Comparison of ENCODE assay signal across 7 cellular contexts in genomic region chr19:3125900-3126524, GRCh38. TPM values are rescaled to one million over a fixed set of nuclear protein-coding genes. Genes with fewer than 3 reads are reported as not detected.
A peak's percentile ranks its signal among the peaks of the same experiment; 100 is the strongest.
DNase-seq lines count a peak whose midpoint lies in the region; ATAC-seq, FAIRE-seq and TF ChIP-seq lines count a peak whose summit lies in the region.

No MANE protein-coding gene starts in this region.

- no peaks in the 10 kb centered on the region for H3K27me3 Mint-ChIP-seq in activated CD8-positive, alpha-beta memory T cell treated with anti-CD3 and anti-CD28 coated beads, Interleukin-2, amount 10 ng/mL, durations not matched to agents 7 days and 5 days

- in situ Hi-C loops in GM13977 (cut with MboI; ENCODE audit: low pct_unique_long_range_greater_than_20kb, low sequenced_read_pairs, unreplicated experiment), result loop anchor here (5.0 kb wide), 1 partner anchor 36 kb away; no protein-coding TSS in a partner anchor

- no peak overlapping the region for H3K4me3 Mint-ChIP-seq in activated CD8-positive, alpha-beta memory T cell treated with anti-CD3 and anti-CD28 coated beads, Interleukin-2, amount 10 ng/mL, durations not matched to agents 7 days and 5 days

- CTCF ChIA-PET in activated CD8-positive, alpha-beta memory T cell treated with anti-CD3 and anti-CD28 coated beads, Interleukin-2, amount 10 ng/mL, durations not matched to agents 7 days and 5 days (lab: Charles Lee), result interaction anchor here (0.6 to 7.8 kb wide), 21 partner anchors 12 to 175 kb away, joined by 3 to 51 read pairs (median 4); no protein-coding TSS in a partner anchor

- FAIRE-seq in urothelium cell line (lab: Jason Lieb, UNC), result no peak

- peak; percentile 93 for ATAC-seq in activated CD8-positive, alpha-beta memory T cell treated with anti-CD3 and anti-CD28 coated beads, Interleukin-2, amount 10 ng/mL, durations not matched to agents 7 days and 5 days
- ATAC-seq in esophagus mucosa (peak; percentile 71), omental fat pad (ENCODE audit: low FRiP score) (peak; percentile 42), GM21825 (IDR thresholded peaks at IDR 0.05; ENCODE audit: unreplicated experiment) (no peak)

- DNase-seq in GM13977 (ENCODE audit: low spot score), result peak; percentile 86
- peak; percentile 60 for DNase-seq in NCI-H2196 treated with DMSO at 0.1 percent for 48 hours (lab: John Stamatoyannopoulos, UW; ENCODE audit: unreplicated experiment)
- DNase-seq in activated CD8-positive, alpha-beta memory T cell treated with anti-CD3 and anti-CD28 coated beads, Interleukin-2, amount 10 ng/mL, durations not matched to agents 7 days and 5 days, result peak; percentile 69
- DNase-seq in omental fat pad (ENCODE audit: low spot score), result peak; percentile 58
- DNase-seq in urothelium cell line (ENCODE audit: low spot score), result peak; percentile 52

- H3K4me1 Mint-ChIP-seq in activated CD8-positive, alpha-beta memory T cell treated with anti-CD3 and anti-CD28 coated beads, Interleukin-2, amount 10 ng/mL, durations not matched to agents 7 days and 5 days, result peaks cover 16% of the 10 kb centered on the region

- no peak overlapping the region for H3K27ac Mint-ChIP-seq in activated CD8-positive, alpha-beta memory T cell treated with anti-CD3 and anti-CD28 coated beads, Interleukin-2, amount 10 ng/mL, durations not matched to agents 7 days and 5 days

- TF ChIP-seq CTCF in GM13977 (IDR thresholded peaks at IDR 0.05; ENCODE audit: extremely low read depth, insufficient read depth, missing control alignments) (peak; percentile 77), omental fat pad (IDR thresholded peaks at IDR 0.05) (no peak)

- H3K9me3 Mint-ChIP-seq in activated CD8-positive, alpha-beta memory T cell treated with anti-CD3 and anti-CD28 coated beads, Interleukin-2, amount 10 ng/mL, durations not matched to agents 7 days and 5 days (ENCODE audit: low read depth), result no peaks in the 10 kb centered on the region

- H3K36me3 Mint-ChIP-seq in activated CD8-positive, alpha-beta memory T cell treated with anti-CD3 and anti-CD28 coated beads, Interleukin-2, amount 10 ng/mL, durations not matched to agents 7 days and 5 days, result no peaks in the 10 kb centered on the region

RNA-seq across cellular contexts. Expression of gene GNA15, which starts 9.8 kb away (rescaled TPM):
- 10 to 100 TPM; 23.7 to 39.8 TPM for total RNA-seq in activated CD8-positive, alpha-beta memory T cell treated with anti-CD3 and anti-CD28 coated beads, Interleukin-2, amount 10 ng/mL, durations not matched to agents 7 days and 5 days
- 105 TPM for total RNA-seq in esophagus mucosa
- 10 to 100 TPM; 10.2 to 33.7 (median 10.8) TPM for total RNA-seq in omental fat pad

RNA-seq across cellular contexts. Expression of gene GNA11, which starts 31.9 kb away (rescaled TPM):
- total RNA-seq in activated CD8-positive, alpha-beta memory T cell treated with anti-CD3 and anti-CD28 coated beads, Interleukin-2, amount 10 ng/mL, durations not matched to agents 7 days and 5 days, result 1 to 10 TPM in 1 of 2 experiments, under 1 TPM in 1; 0.50 to 1.2 TPM
- total RNA-seq in esophagus mucosa, result 24.2 TPM
- total RNA-seq in omental fat pad, result 10 to 100 TPM; 36.9 to 58.2 (median 43.5) TPM

RNA-seq across cellular contexts. Expression of gene S1PR4, which starts 52.6 kb away (rescaled TPM):
- total RNA-seq in activated CD8-positive, alpha-beta memory T cell treated with anti-CD3 and anti-CD28 coated beads, Interleukin-2, amount 10 ng/mL, durations not matched to agents 7 days and 5 days, result 100 to 1,000 TPM; 122 to 155 TPM
- 1.1 TPM for total RNA-seq in esophagus mucosa
- 10 to 100 TPM in 1 of 4 donors, 1 to 10 TPM in 3; 1.1 to 35.3 (median 9.4) TPM for total RNA-seq in omental fat pad

RNA-seq across cellular contexts. Expression of gene NCLN, which starts 59.7 kb away (rescaled TPM):
- 10 to 100 TPM; 67.3 to 71.6 TPM for total RNA-seq in activated CD8-positive, alpha-beta memory T cell treated with anti-CD3 and anti-CD28 coated beads, Interleukin-2, amount 10 ng/mL, durations not matched to agents 7 days and 5 days
- total RNA-seq in esophagus mucosa (37.5 TPM), omental fat pad (10 to 100 TPM; 33.6 to 65.7 (median 41.1) TPM)

Comparison
In these comparisons a context has a peak if more than half of its experiments do, and no peak if none do; other contexts are left out.
1. RNA of gene GNA11, which starts 31.9 kb away (total RNA-seq): 36.9 to 58.2 TPM in omental fat pad and 24.2 TPM in esophagus mucosa (single experiment); 0.50 to 1.2 TPM in activated CD8-positive, alpha-beta memory T cell treated with anti-CD3 and anti-CD28 coated beads, Interleukin-2, amount 10 ng/mL, durations not matched to agents 7 days and 5 days; every median in the first group is over 10 times any median in the second.
2. Peak in every context shown above with its lines, with median percentiles within 50 percentile points of each other: DNase-seq.